Comparison of ENCODE assay signal across 35 cellular contexts in genomic region chr7:145065451-145065850, GRCh38.
DNase-seq lines count a peak whose midpoint lies in the region; ATAC-seq, FAIRE-seq and TF ChIP-seq lines count a peak whose summit lies in the region.
"Had no signal": no experiment of that assay in that cellular context is flagged by ENCODE, and none has a peak within 500 bp of the region (broad histone marks: within the 10 kb centered on the region; RNA-seq: fewer than 3 reads in every experiment).

No MANE protein-coding gene starts in this region.

- H3K27ac Mint-ChIP-seq in GM23338 (no peak overlapping the region), neural progenitor cell (no peak overlapping the region)
- no peak overlapping the region for H3K27ac Mint-ChIP-seq in activated CD4-positive, alpha-beta T cell treated with anti-CD3 and anti-CD28 coated beads, Interleukin-2, amount 10 ng/mL, durations not matched to agents 24 days and 14 days
- H3K27ac Mint-ChIP-seq: B cell; CD14-positive monocyte; CD4-positive, alpha-beta memory T cell; CD4-positive, alpha-beta T cell; CD4-positive, CD25-positive, alpha-beta regulatory T cell; CD8-positive, alpha-beta memory T cell; CD8-positive, alpha-beta T cell had no signal

- H3K9me2 ChIP-seq in GM23338 (ENCODE audit: insufficient read depth) (peaks cover 1% of the 10 kb centered on the region; the same call in 1 of the 2 replicates), neural cell (ENCODE audit: insufficient read depth, low read length) (no peaks in the 10 kb centered on the region)

- FAIRE-seq in GM12891 (lab: Jason Lieb, UNC) = no peak
- FAIRE-seq: A549 had no signal

- H3K36me3 ChIP-seq in GM23338 (ENCODE audit: insufficient read depth) (no peaks in the 10 kb centered on the region), neural cell (ENCODE audit: insufficient read depth, low read length) (no peaks in the 10 kb centered on the region), neural progenitor cell (no peaks in the 10 kb centered on the region)
- H3K36me3 ChIP-seq: BE2C; BLaER1; BLaER1 treated with 17β-estradiol and CSF1 and Interleukin-3, amounts not matched to agents 10 nM and 100 nM had no signal

- TF ChIP-seq CTCF in GM23338 (conservative IDR thresholded peaks at IDR 0.05; ENCODE audit: low read depth in 2 of 2) (no peak), neural cell (IDR thresholded peaks at IDR 0.05; ENCODE audit: poor library complexity, severe bottlenecking) (no peak), neural progenitor cell (IDR thresholded peaks at IDR 0.05) (no peak)

- no peaks in the 10 kb centered on the region for H3K4me1 ChIP-seq in GM23338 (ENCODE audit: insufficient read depth)
- H3K4me1 ChIP-seq in neural progenitor cell = no peaks in the 10 kb centered on the region
- H3K4me1 ChIP-seq: A549; BE2C; BLaER1; BLaER1 treated with 17β-estradiol and CSF1 and Interleukin-3, amounts not matched to agents 10 nM and 100 nM; Caco-2 had no signal

- intact Hi-C loops in activated CD4-positive, alpha-beta T cell treated with anti-CD3 and anti-CD28 coated beads, Interleukin-2, amount 10 ng/mL, durations not matched to agents 24 days and 14 days (cut with micrococcal nuclease) = no loop called here

- H3K9ac ChIP-seq in neural cell (ENCODE audit: low read length) (no peak overlapping the region), neural progenitor cell (no peak overlapping the region)
- H3K9ac ChIP-seq: BLaER1; BLaER1 treated with 17β-estradiol and CSF1 and Interleukin-3, amounts not matched to agents 10 nM and 100 nM had no signal

- TF ChIP-seq POLR2A in GM12891 (IDR thresholded peaks at IDR 0.05; ENCODE audit: low read depth, low read length) = no peak

- TF ChIP-seq RAD21 in neural cell (conservative IDR thresholded peaks at IDR 0.05) = no peak

- no peaks in the 10 kb centered on the region for H3K4me1 Mint-ChIP-seq in GM23338
- H3K4me1 Mint-ChIP-seq in neural progenitor cell = no peaks in the 10 kb centered on the region
- no peaks in the 10 kb centered on the region for H3K4me1 Mint-ChIP-seq in activated CD4-positive, alpha-beta T cell treated with anti-CD3 and anti-CD28 coated beads, Interleukin-2, amount 10 ng/mL, durations not matched to agents 24 days and 14 days
- H3K4me1 Mint-ChIP-seq: B cell; CD14-positive monocyte; CD4-positive, alpha-beta memory T cell; CD4-positive, CD25-positive, alpha-beta regulatory T cell; CD8-positive, alpha-beta memory T cell had no signal

- H3K4me3 Mint-ChIP-seq in GM23338 = no peak overlapping the region
- H3K4me3 Mint-ChIP-seq in neural progenitor cell = no peak overlapping the region
- no peak overlapping the region for H3K4me3 Mint-ChIP-seq in activated CD4-positive, alpha-beta T cell treated with anti-CD3 and anti-CD28 coated beads, Interleukin-2, amount 10 ng/mL, durations not matched to agents 24 days and 14 days
- H3K4me3 Mint-ChIP-seq: B cell; CD14-positive monocyte; CD4-positive, alpha-beta memory T cell; CD4-positive, alpha-beta T cell; CD4-positive, CD25-positive, alpha-beta regulatory T cell; CD8-positive, alpha-beta memory T cell; CD8-positive, alpha-beta T cell had no signal

- H3K9me3 Mint-ChIP-seq in GM23338 (no peaks in the 10 kb centered on the region; the same call in 1 of the 3 replicates), neural progenitor cell (no peaks in the 10 kb centered on the region)
- H3K9me3 Mint-ChIP-seq in activated CD4-positive, alpha-beta T cell treated with anti-CD3 and anti-CD28 coated beads, Interleukin-2, amount 10 ng/mL, durations not matched to agents 24 days and 14 days = no peaks in the 10 kb centered on the region
- H3K9me3 Mint-ChIP-seq: CD4-positive, alpha-beta T cell; CD4-positive, CD25-positive, alpha-beta regulatory T cell; CD8-positive, alpha-beta memory T cell; CD8-positive, alpha-beta T cell had no signal

- H3K27ac ChIP-seq in GM23338 (ENCODE audit: low read depth) (no peak overlapping the region), neural cell (ENCODE audit: low read length) (peak overlapping the region; percentile 64), neural progenitor cell (no peak overlapping the region)
- H3K27ac ChIP-seq: 22Rv1; A549; BLaER1; BLaER1 treated with 17β-estradiol and CSF1 and Interleukin-3, amounts not matched to agents 10 nM and 100 nM; C4-2B had no signal

- H3K4me3 ChIP-seq in GM23338 = no peak overlapping the region
- H3K4me3 ChIP-seq in neural cell (ENCODE audit: low read length) = peak overlapping the region; percentile 33
- H3K4me3 ChIP-seq in neural progenitor cell = no peak overlapping the region
- H3K4me3 ChIP-seq: A549; BLaER1; BLaER1 treated with 17β-estradiol and CSF1 and Interleukin-3, amounts not matched to agents 10 nM and 100 nM had no signal

- H3K4me2 ChIP-seq in GM23338 = no peak overlapping the region
- peak overlapping the region; percentile 37 for H3K4me2 ChIP-seq in neural cell (ENCODE audit: low read length)
- no peak overlapping the region for H3K4me2 ChIP-seq in neural progenitor cell
- H3K4me2 ChIP-seq: A549; BLaER1; BLaER1 treated with 17β-estradiol and CSF1 and Interleukin-3, amounts not matched to agents 10 nM and 100 nM had no signal

- H3K79me2 ChIP-seq in GM23338 (replicated peaks; ENCODE audit: insufficient read depth) (no peaks in the 10 kb centered on the region), neural cell (replicated peaks; ENCODE audit: insufficient read depth, low read length) (no peaks in the 10 kb centered on the region), neural progenitor cell (ENCODE audit: low read depth) (no peaks in the 10 kb centered on the region)

- H4K20me1 ChIP-seq in GM23338 (replicated peaks; ENCODE audit: insufficient read depth) = no peaks in the 10 kb centered on the region
- no peaks in the 10 kb centered on the region for H4K20me1 ChIP-seq in neural cell (ENCODE audit: insufficient read depth)
- no peaks in the 10 kb centered on the region for H4K20me1 ChIP-seq in neural progenitor cell (ENCODE audit: low read depth)
- H4K20me1 ChIP-seq: BLaER1; BLaER1 treated with 17β-estradiol and CSF1 and Interleukin-3, amounts not matched to agents 10 nM and 100 nM had no signal

- H3K27me3 ChIP-seq in GM23338 (ENCODE audit: insufficient read depth) (no peaks in the 10 kb centered on the region), neural cell (ENCODE audit: insufficient read depth, low read depth, low read length) (no peaks in the 10 kb centered on the region), neural progenitor cell (no peaks in the 10 kb centered on the region)
- H3K27me3 ChIP-seq: BE2C; BLaER1; BLaER1 treated with 17β-estradiol and CSF1 and Interleukin-3, amounts not matched to agents 10 nM and 100 nM had no signal

- H3K27me3 Mint-ChIP-seq in GM23338 (ENCODE audit: insufficient read depth, low read depth, poor library complexity) (no peaks in the 10 kb centered on the region), neural progenitor cell (ENCODE audit: insufficient read depth, low read depth) (peaks cover 2% of the 10 kb centered on the region)
- no peaks in the 10 kb centered on the region for H3K27me3 Mint-ChIP-seq in activated CD4-positive, alpha-beta T cell treated with anti-CD3 and anti-CD28 coated beads, Interleukin-2, amount 10 ng/mL, durations not matched to agents 24 days and 14 days
- H3K27me3 Mint-ChIP-seq: B cell; CD4-positive, CD25-positive, alpha-beta regulatory T cell; CD8-positive, alpha-beta memory T cell had no signal

- TF ChIP-seq EP300 in neural cell (conservative IDR thresholded peaks at IDR 0.05; ENCODE audit: poor library complexity, severe bottlenecking) = peak; percentile 90

- ATAC-seq in GM23338 = no peak
- ATAC-seq: A549; CD8-positive, alpha-beta T cell had no signal

- H3K9me3 ChIP-seq in neural cell (ENCODE audit: low read length) = no peaks in the 10 kb centered on the region
- no peaks in the 10 kb centered on the region for H3K9me3 ChIP-seq in neural progenitor cell (ENCODE audit: low read depth)
- H3K9me3 ChIP-seq: A549; BE2C; BLaER1; BLaER1 treated with 17β-estradiol and CSF1 and Interleukin-3, amounts not matched to agents 10 nM and 100 nM; Caco-2 had no signal

- H3F3A ChIP-seq in GM23338 (replicated peaks; ENCODE audit: low read depth) (no peaks in the 10 kb centered on the region), neural cell (ENCODE audit: insufficient read depth, low read length, poor library complexity, severe bottlenecking) (no peaks in the 10 kb centered on the region), neural progenitor cell (ENCODE audit: low read depth) (no peaks in the 10 kb centered on the region)

- H2AFZ ChIP-seq in GM23338 (peak overlapping the region; percentile 49; the same call in 1 of the 2 replicates), neural cell (ENCODE audit: low read depth, low read length) (no peak overlapping the region), neural progenitor cell (replicated peaks) (peak overlapping the region; percentile 66)

- H3K36me3 Mint-ChIP-seq in GM23338 (ENCODE audit: low read depth) = no peaks in the 10 kb centered on the region
- no peaks in the 10 kb centered on the region for H3K36me3 Mint-ChIP-seq in neural progenitor cell
- no peaks in the 10 kb centered on the region for H3K36me3 Mint-ChIP-seq in activated CD4-positive, alpha-beta T cell treated with anti-CD3 and anti-CD28 coated beads, Interleukin-2, amount 10 ng/mL, durations not matched to agents 24 days and 14 days (ENCODE audit: low read depth)
- H3K36me3 Mint-ChIP-seq: CD14-positive monocyte; CD4-positive, alpha-beta memory T cell; CD4-positive, CD25-positive, alpha-beta regulatory T cell; CD8-positive, alpha-beta memory T cell; CD8-positive, alpha-beta T cell had no signal

- no peak for DNase-seq in GM23338 (ENCODE audit: low spot score)
- peak; percentile 3 for DNase-seq in inferior parietal cortex (ENCODE audit: extremely low spot score)
- DNase-seq in neural progenitor cell (ENCODE audit: low spot score) = no peak
- DNase-seq in NCI-H2196 (lab: John Stamatoyannopoulos, UW; ENCODE audit: unreplicated experiment) = no peak
- DNase-seq in GM12891 (ENCODE audit: insufficient read length, low spot score) = no peak
- DNase-seq in activated CD4-positive, alpha-beta T cell treated with anti-CD3 and anti-CD28 coated beads, Interleukin-2, amount 50 U/mL, for 48 hours = no peak
- DNase-seq in activated CD4-positive, alpha-beta T cell treated with anti-CD3 and anti-CD28 coated beads, Interleukin-2, amount 10 ng/mL, durations not matched to agents 24 days and 14 days = no peak
- DNase-seq: 8988T; ACHN; AML-193; BE2C; C1 segment of cervical spinal cord; Caco-2; Calu3; CD4-positive, alpha-beta memory T cell; CD4-positive, alpha-beta T cell; CD4-positive, CD25-positive, alpha-beta regulatory T cell; CD8-positive, alpha-beta memory T cell; CD8-positive, alpha-beta T cell; COR-L47; DMS 273 treated with DMSO at 0.1 percent for 48 hours; DMS153; DMS53; DMS79; DMS79 treated with DMSO at 0.1 percent for 48 hours; DND-41; EL had no signal

TF ChIP-seq in GM23338, 12 proteins besides CTCF, POLR2A, EP300 and RAD21:
- no peak for TF ChIP-seq ZNF114 (CRISPR knock-in tag; IDR thresholded peaks at IDR 0.05)
- no peak for TF ChIP-seq STAT1 (IDR thresholded peaks at IDR 0.05; ENCODE audit: unreplicated experiment)
TF ChIP-seq in GM23338: peak in this region for 0.

TF ChIP-seq in neural cell, 6 proteins besides CTCF, POLR2A, EP300 and RAD21 (continues in another document):
- TF ChIP-seq EZH2 (IDR thresholded peaks at IDR 0.05; ENCODE audit: borderline replicate concordance, insufficient read depth, low read length, poor library complexity, severe bottlenecking) = no peak

TF ChIP-seq in GM12891, 5 proteins besides CTCF, POLR2A, EP300 and RAD21 (continues in another document):
- TF ChIP-seq POLR2AphosphoS5 (IDR thresholded peaks at IDR 0.05; ENCODE audit: low read depth, low read length) = no peak
- TF ChIP-seq TAF1 (IDR thresholded peaks at IDR 0.05; ENCODE audit: low read depth, low read length) = no peak
